Comparison of ENCODE assay signal across 15 cellular contexts in the genomic region with DNA sequence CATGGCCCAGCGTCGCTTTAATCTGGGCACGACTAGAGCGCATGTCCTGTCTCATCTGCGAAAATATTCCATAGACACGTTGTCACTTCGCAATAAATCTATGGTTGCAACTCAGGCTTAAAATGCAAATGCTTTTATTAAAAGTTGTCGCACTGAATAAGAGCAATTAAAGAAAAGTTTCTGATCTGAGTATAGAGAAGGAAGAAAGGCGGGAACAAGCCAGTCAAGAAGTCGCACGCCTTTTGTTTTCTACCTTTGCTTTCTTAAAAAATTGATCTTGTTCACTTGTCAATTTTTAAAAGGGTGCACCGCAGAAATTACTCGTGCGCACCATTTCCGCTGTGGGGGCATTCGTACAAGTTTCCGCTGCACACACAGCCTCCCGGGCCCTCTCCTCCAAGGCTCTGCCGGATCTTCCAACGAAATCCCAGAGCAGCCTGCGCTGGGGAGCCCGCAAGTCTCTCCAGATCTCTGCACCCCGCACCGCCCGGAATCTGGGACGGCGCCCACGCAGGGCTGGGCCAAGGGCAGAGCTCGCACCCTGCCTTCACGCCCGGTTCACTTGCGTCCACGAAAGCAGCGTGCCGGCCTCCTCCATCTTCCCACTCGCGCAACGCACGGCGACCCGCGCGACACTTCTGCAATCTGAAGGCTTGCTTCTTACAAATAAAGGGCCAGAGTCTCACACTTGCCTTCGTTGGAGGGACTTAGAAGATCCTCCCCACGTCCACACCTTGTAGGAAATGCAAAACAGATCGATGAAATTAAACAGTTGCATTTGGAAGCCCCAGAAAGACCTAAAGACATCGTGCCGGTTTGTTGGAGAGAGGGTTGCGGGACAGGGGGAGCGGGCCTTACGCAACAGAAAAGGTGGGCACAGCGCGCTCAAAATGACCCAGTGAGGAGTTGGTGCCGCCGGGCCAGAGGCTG.
DNase-seq lines count a peak whose midpoint lies in the region; TF ChIP-seq lines count a peak whose summit lies in the region.
"Had no signal": no experiment of that assay in that cellular context is flagged by ENCODE, and none has a peak within 500 bp of the region (broad histone marks: within the 10 kb centered on the region; RNA-seq: fewer than 3 reads in every experiment).

No MANE protein-coding gene starts in this region.

- H3K9me3 ChIP-seq in HUES6 (ENCODE audit: control insufficient read depth, insufficient read depth, low read depth, low read length) = no peaks in the 10 kb centered on the region
- H3K9me3 ChIP-seq: BE2C had no signal

- no peak overlapping the region for H3K27ac Mint-ChIP-seq in nephron progenitor cell

- peaks cover 63% of the 10 kb centered on the region for H3K27me3 Mint-ChIP-seq in nephron progenitor cell (ENCODE audit: low read depth, poor library complexity)

- no peaks in the 10 kb centered on the region for H3K36me3 ChIP-seq in HUES6 (ENCODE audit: control insufficient read depth, insufficient read depth, low read length)
- H3K36me3 ChIP-seq: BE2C had no signal

- peaks cover 61% of the 10 kb centered on the region for H3K4me1 Mint-ChIP-seq in nephron progenitor cell

- peak overlapping the region; percentile 60 for H3K4me3 ChIP-seq in HUES6 (ENCODE audit: low read depth, low read length)
- H3K4me3 ChIP-seq: skin epidermis had no signal

- no peaks in the 10 kb centered on the region for H3K36me3 Mint-ChIP-seq in nephron progenitor cell (ENCODE audit: low read depth)

- H3K9me3 Mint-ChIP-seq in nephron progenitor cell = no peaks in the 10 kb centered on the region

- H3K27ac ChIP-seq in HUES6 (ENCODE audit: low read depth, low read length) (no peak overlapping the region), cingulate gyrus (ENCODE audit: low read depth, low read length) (peak overlapping the region; percentile 39)
- H3K27ac ChIP-seq: skin epidermis had no signal

- peak overlapping the region; percentile 40 for H3K9ac ChIP-seq in HUES6 (ENCODE audit: low read length)

- H3K27me3 ChIP-seq in HUES6 (ENCODE audit: control insufficient read depth, insufficient read depth, low read length) = peaks cover 70% of the 10 kb centered on the region

- peak; percentile 45 for DNase-seq in D341Med (ENCODE audit: low spot score)
- peak; percentile 31 for DNase-seq in nephron progenitor cell
- no peak for DNase-seq in T-helper 9 cell
- no peak for DNase-seq in NCI-H748 treated with DMSO at 0.1 percent for 48 hours (lab: John Stamatoyannopoulos, UW)
- no peak for DNase-seq in cerebellar nuclear complex (lab: John Stamatoyannopoulos, UW)
- DNase-seq in HUDEP-2 (lab: John Stamatoyannopoulos, UW; ENCODE audit: unreplicated experiment in 76 of 76) = no peak
- DNase-seq: BE2C; effector CD8-positive, alpha-beta T cell; mammary epithelial cell; NCI-H1694; NCI-H526; nucleus accumbens had no signal

- peak overlapping the region; percentile 88 for H3K4me3 Mint-ChIP-seq in nephron progenitor cell

- H3K4me1 ChIP-seq in HUES6 (ENCODE audit: control insufficient read depth, insufficient read depth, low read length) = peaks cover 35% of the 10 kb centered on the region
- H3K4me1 ChIP-seq: BE2C had no signal

- TF ChIP-seq CTCF in nephron progenitor cell (IDR thresholded peaks at IDR 0.05) = no peak

Comparison
In these comparisons a context has a peak if more than half of its experiments do, and no peak if none do; other contexts are left out.
1. DNase-seq: peak in D341Med (single experiment) and nephron progenitor cell (single experiment); none in T-helper 9 cell (single experiment), NCI-H748 treated with DMSO at 0.1 percent for 48 hours (single experiment), cerebellar nuclear complex (0 of 2) and HUDEP-2 (0 of 76).